In the genomic region with DNA sequence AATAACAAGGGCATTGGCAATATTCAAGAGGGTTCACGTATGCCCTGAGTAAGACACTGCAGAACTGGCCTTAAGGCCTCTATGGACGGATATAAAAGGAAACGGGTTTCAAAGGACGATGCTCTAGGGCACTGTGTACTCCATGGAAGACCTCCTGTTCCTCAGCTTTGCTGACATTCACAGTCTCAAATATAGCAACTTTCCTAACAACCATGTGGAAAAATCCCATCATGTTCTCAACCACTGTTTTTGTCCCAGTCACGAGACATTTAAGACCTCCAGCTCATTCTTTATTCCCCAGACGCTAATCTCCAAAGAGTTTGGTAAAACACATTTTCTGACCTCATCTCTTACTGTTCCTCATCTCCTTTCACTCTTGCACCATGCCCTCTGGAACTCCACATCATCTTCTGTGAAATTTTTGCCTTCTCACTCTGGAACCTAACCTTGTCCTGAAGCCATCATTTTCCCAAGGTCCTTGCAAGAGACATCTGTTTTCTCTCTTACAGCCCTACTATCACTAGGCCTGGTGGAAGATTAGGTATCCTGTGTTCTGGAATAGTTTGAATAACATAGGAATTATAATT, we compare ENCODE assay signal across 15 cellular contexts. TPM values are rescaled to one million over a fixed set of nuclear protein-coding genes. Genes with fewer than 3 reads are reported as not detected.
DNase-seq lines count a peak whose midpoint lies in the region; ATAC-seq and TF ChIP-seq lines count a peak whose summit lies in the region.
"Had no signal": no experiment of that assay in that cellular context is flagged by ENCODE, and none has a peak within 500 bp of the region (broad histone marks: within the 10 kb centered on the region; RNA-seq: fewer than 3 reads in every experiment).

No MANE protein-coding gene starts in this region.

- DNase-seq in Right ventricle myocardium superior (no peak), right atrium auricular region (ENCODE audit: low spot score) (no peak), neural crest cell (ENCODE audit: low read depth, low spot score) (no peak), occipital lobe (lab: John Stamatoyannopoulos, UW) (no peak)
- DNase-seq in activated naive CD4-positive, alpha-beta T cell treated with anti-CD3 and anti-CD28 coated beads, Interleukin-2, amount 50 U/mL, for 72 hours (ENCODE audit: low spot score in 2 of 2) = no peak
- DNase-seq: ACHN; C1 segment of cervical spinal cord; Calu3; CD4-positive, alpha-beta T cell; DMS 273 treated with DMSO at 0.1 percent for 48 hours; GM23248; IMR-90 had no signal

- H3K27ac Mint-ChIP-seq in neural crest cell (ENCODE audit: unreplicated experiment) = peak overlapping the region; percentile 5
- no peak overlapping the region for H3K27ac Mint-ChIP-seq in activated naive CD4-positive, alpha-beta T cell treated with anti-CD3 and anti-CD28 coated beads, Interleukin-2, amount 50 U/mL, for 72 hours
- H3K27ac Mint-ChIP-seq: B cell; CD4-positive, alpha-beta T cell had no signal

- H3K27me3 Mint-ChIP-seq in neural crest cell (ENCODE audit: low read depth) = no peaks in the 10 kb centered on the region
- H3K27me3 Mint-ChIP-seq: B cell; CD4-positive, alpha-beta T cell had no signal

- H3K27me3 ChIP-seq in right atrium auricular region (no peaks in the 10 kb centered on the region), gastroesophageal sphincter (no peaks in the 10 kb centered on the region)

- H3K4me1 Mint-ChIP-seq in neural crest cell = peaks cover 20% of the 10 kb centered on the region

- intact Hi-C loops in Right ventricle myocardium superior (cut with DNase I) = no loop called here

- peaks cover 7% of the 10 kb centered on the region for H3K36me3 Mint-ChIP-seq in neural crest cell (ENCODE audit: low read depth)
- no peaks in the 10 kb centered on the region for H3K36me3 Mint-ChIP-seq in activated naive CD4-positive, alpha-beta T cell treated with anti-CD3 and anti-CD28 coated beads, Interleukin-2, amount 50 U/mL, for 72 hours

- no peaks in the 10 kb centered on the region for H3K9me3 ChIP-seq in right atrium auricular region
- H3K9me3 ChIP-seq in gastroesophageal sphincter = no peaks in the 10 kb centered on the region

- H3K27ac ChIP-seq in right atrium auricular region = no peak overlapping the region
- no peak overlapping the region for H3K27ac ChIP-seq in gastroesophageal sphincter
- H3K27ac ChIP-seq: GM23248 had no signal

- 50 to 65% methylated on average over 1 to 6 of the region's 6 CpGs for WGBS in gastroesophageal sphincter (ENCODE audit: low coverage in 1 of 2), 2 donors

- TF ChIP-seq POLR2A in gastroesophageal sphincter (IDR thresholded peaks at IDR 0.05) = no peak

- ATAC-seq in Right ventricle myocardium superior (ENCODE audit: poor library complexity) = peak; percentile 58
- peak; percentile 22 for ATAC-seq in gastroesophageal sphincter
- no peak for ATAC-seq in activated naive CD4-positive, alpha-beta T cell treated with anti-CD3 and anti-CD28 coated beads, Interleukin-2, amount 50 U/mL, for 72 hours
- ATAC-seq in HG02678 (IDR thresholded peaks at IDR 0.05; ENCODE audit: unreplicated experiment) = no peak

- H3K36me3 ChIP-seq in right atrium auricular region = no peaks in the 10 kb centered on the region
- no peaks in the 10 kb centered on the region for H3K36me3 ChIP-seq in gastroesophageal sphincter

- H3K4me1 ChIP-seq in right atrium auricular region (peaks cover 0 to 8% of the 10 kb centered on the region in 2 donors), gastroesophageal sphincter (peaks cover 0 to 16% (median 0%) of the 10 kb centered on the region in 3 donors)

- H3K4me3 ChIP-seq in right atrium auricular region (no peak overlapping the region), gastroesophageal sphincter (no peak overlapping the region)
- H3K4me3 ChIP-seq: GM23248 had no signal

- TF ChIP-seq CTCF in right atrium auricular region (IDR thresholded peaks at IDR 0.05) (no peak), gastroesophageal sphincter (IDR thresholded peaks at IDR 0.05) (no peak), neural crest cell (conservative IDR thresholded peaks at IDR 0.05) (no peak)

- no peak for TF ChIP-seq EP300 in gastroesophageal sphincter (IDR thresholded peaks at IDR 0.05)

- no peak overlapping the region for H3K4me3 Mint-ChIP-seq in neural crest cell
- H3K4me3 Mint-ChIP-seq: B cell; CD4-positive, alpha-beta T cell had no signal

- peaks cover 2% of the 10 kb centered on the region for H3K9me3 Mint-ChIP-seq in neural crest cell
- no peaks in the 10 kb centered on the region for H3K9me3 Mint-ChIP-seq in activated naive CD4-positive, alpha-beta T cell treated with anti-CD3 and anti-CD28 coated beads, Interleukin-2, amount 50 U/mL, for 72 hours

RNA-seq across cellular contexts. Expression of a gene that starts 37.6 kb away (rescaled TPM):
- total RNA-seq in Right ventricle myocardium superior (35.8 TPM), right atrium auricular region (10 to 100 TPM; 33.1 to 38.9 TPM), gastroesophageal sphincter (10 to 100 TPM; 32.5 to 49.1 (median 47.9) TPM), neural crest cell (106 TPM in 2 replicates), occipital lobe (43.8 TPM)
- total RNA-seq in activated naive CD4-positive, alpha-beta T cell treated with anti-CD3 and anti-CD28 coated beads, Interleukin-2, amount 50 U/mL, for 72 hours = under 1 TPM; 0.41 to 0.91 TPM

Comparison
In these comparisons a context has a peak if more than half of its experiments do, and no peak if none do; other contexts are left out.
1. ATAC-seq: peak in Right ventricle myocardium superior (single experiment) and gastroesophageal sphincter (single experiment); none in activated naive CD4-positive, alpha-beta T cell treated with anti-CD3 and anti-CD28 coated beads, Interleukin-2, amount 50 U/mL, for 72 hours (0 of 2) and HG02678 (single experiment).
2. RNA of a gene that starts 37.6 kb away (total RNA-seq): 106 TPM in neural crest cell, 32.5 to 49.1 TPM in gastroesophageal sphincter, 43.8 TPM in occipital lobe (single experiment), 33.1 to 38.9 TPM in right atrium auricular region and 35.8 TPM in Right ventricle myocardium superior (single experiment); 0.41 to 0.91 TPM in activated naive CD4-positive, alpha-beta T cell treated with anti-CD3 and anti-CD28 coated beads, Interleukin-2, amount 50 U/mL, for 72 hours; every median in the first group is over 10 times any median in the second.